Comparison of ENCODE assay signal across 19 cellular contexts in genomic region chr1:153030895-153031294, GRCh38. TPM values are rescaled to one million over a fixed set of nuclear protein-coding genes. Genes with fewer than 3 reads are reported as not detected.
DNase-seq lines count a peak whose midpoint lies in the region; ATAC-seq and TF ChIP-seq lines count a peak whose summit lies in the region.
"Had no signal": no experiment of that assay in that cellular context is flagged by ENCODE, and none has a peak within 500 bp of the region (broad histone marks: within the 10 kb centered on the region; RNA-seq: fewer than 3 reads in every experiment).

TSS of gene SPRR1B (plus strand) at chr1:153031203. CDS start at chr1:153032346, 1,143 bp downstream.

- peaks cover 84% of the 10 kb centered on the region for H3K27me3 ChIP-seq in OCI-LY3 (ENCODE audit: low read depth, low read length)
- H3K27me3 ChIP-seq: MG63 had no signal

- H3K36me3 ChIP-seq in OCI-LY3 (replicated peaks; ENCODE audit: low read depth, low read length) = no peaks in the 10 kb centered on the region
- H3K36me3 ChIP-seq: HAP-1, MG63 had no signal

- TF ChIP-seq POLR2A in lower leg skin (IDR thresholded peaks at IDR 0.05) = no peak

- ATAC-seq in GM18498 (IDR thresholded peaks at IDR 0.05; ENCODE audit: unreplicated experiment) (no peak), GM18517 (IDR thresholded peaks at IDR 0.05; ENCODE audit: unreplicated experiment) (no peak), HG03460 (IDR thresholded peaks at IDR 0.05; ENCODE audit: unreplicated experiment) (no peak)
- ATAC-seq: SK-N-SH treated with all-trans-retinoic acid at 6 μM for 48 hours had no signal

- H3K79me2 ChIP-seq in OCI-LY3 (ENCODE audit: low read length) = no peaks in the 10 kb centered on the region

- H3K4me3 ChIP-seq in OCI-LY3 (ENCODE audit: low read length) (no peak within 1 kb of the TSS), epithelial cell of esophagus (ENCODE audit: low read length) (peak within 1 kb of the TSS; percentile 62), lower leg skin (ENCODE audit: low read depth, poor library complexity, severe bottlenecking) (no peak within 1 kb of the TSS)
- H3K4me3 ChIP-seq: HAP-1, MG63 had no signal

- H3K27ac ChIP-seq in OCI-LY3 (ENCODE audit: low read length) = no peak within 1 kb of the TSS
- H3K27ac ChIP-seq: KMS-11 had no signal

- intact Hi-C loops in lower leg skin (cut with DNase I; ENCODE audit: low total_unique reads) = no loop called here

- H2AFZ ChIP-seq in OCI-LY3 (ENCODE audit: low read depth, low read length) = no peak within 1 kb of the TSS

- peak within 1 kb of the TSS; percentile 34 for H3K4me2 ChIP-seq in OCI-LY3 (ENCODE audit: low read length)
- H3K4me2 ChIP-seq: KMS-11 had no signal

- TF ChIP-seq CTCF in OCI-LY3 (IDR thresholded peaks at IDR 0.05; ENCODE audit: low read depth, low read length) (no peak), epithelial cell of esophagus (IDR thresholded peaks at IDR 0.05; ENCODE audit: insufficient read depth, low read depth, low read length, missing control alignments) (no peak), lower leg skin (IDR thresholded peaks at IDR 0.05) (no peak)

- H4K20me1 ChIP-seq in OCI-LY3 (ENCODE audit: insufficient read depth, low read length) = peaks cover 20% of the 10 kb centered on the region

- peaks cover 4% of the 10 kb centered on the region; the same call in 1 of the 2 replicates for H3K9me3 ChIP-seq in OCI-LY3 (ENCODE audit: insufficient read depth, low read length)
- H3K9me3 ChIP-seq: HAP-1, MG63 had no signal

- H3K9ac ChIP-seq in OCI-LY3 (ENCODE audit: low read length) = no peak within 1 kb of the TSS
- H3K9ac ChIP-seq: KMS-11 had no signal

- peaks cover 27% of the 10 kb centered on the region for H3K4me1 ChIP-seq in OCI-LY3 (ENCODE audit: low read length)
- H3K4me1 ChIP-seq: HAP-1 had no signal

- DNase-seq in epithelial cell of esophagus (ENCODE audit: low read depth) (peak; percentile 96), lower leg skin (ENCODE audit: low spot score in 2 of 2) (no peak)
- DNase-seq in central memory CD4-positive, alpha-beta T cell = no peak
- DNase-seq: CD4-positive, alpha-beta memory T cell; DMS79 treated with DMSO at 0.1 percent for 48 hours; MG63; NCI-H1092; NCI-H146; NCI-H2081 treated with DMSO at 0.1 percent for 48 hours; NCI-H2227 treated with DMSO at 0.1 percent for 48 hours; NCI-H524 treated with DMSO at 0.1 percent for 48 hours; SHP77 treated with DMSO at 0.1 percent for 48 hours had no signal

RNA-seq across cellular contexts. Expression of gene SPRR1B, which starts in this region (rescaled TPM):
- 100 to 1,000 TPM in 2 of 4 donors, 10 to 100 TPM in 2; 42.6 to 213 (median 128) TPM for total RNA-seq in lower leg skin
- total RNA-seq: CD4-positive, alpha-beta memory T cell had no signal
